Comparison of ENCODE assay signal across 1 cellular context in genomic region chr11:75447415-75447814, GRCh38.
TF ChIP-seq lines count a peak whose summit lies in the region.

No MANE protein-coding gene starts in this region.

TF ChIP-seq in IMR-90, 13 proteins besides CTCF, POLR2A, EP300 and RAD21:
- no peak for TF ChIP-seq CEBPB (IDR thresholded peaks at IDR 0.05; ENCODE audit: low read depth, low read length)
